18 cellular contexts compared by ENCODE assay signal in genomic region chrX:154016366-154017076, GRCh38. TPM values are rescaled to one million over a fixed set of nuclear protein-coding genes. Genes with fewer than 3 reads are reported as not detected.
DNase-seq lines count a peak whose midpoint lies in the region; ATAC-seq and TF ChIP-seq lines count a peak whose summit lies in the region.
"Had no signal": no experiment of that assay in that cellular context is flagged by ENCODE, and none has a peak within 500 bp of the region (broad histone marks: within the 10 kb centered on the region; RNA-seq: fewer than 3 reads in every experiment).

No MANE protein-coding gene starts in this region.

- H3K4me2 ChIP-seq in IMR-90 (ENCODE audit: low read depth, low read length) = no peak overlapping the region

- peaks cover 19% of the 10 kb centered on the region for H3K4me1 Mint-ChIP-seq in activated naive CD4-positive, alpha-beta T cell treated with anti-CD3 and anti-CD28 coated beads for 36 hours (ENCODE audit: low read depth)
- peaks cover 33% of the 10 kb centered on the region for H3K4me1 Mint-ChIP-seq in stimulated activated memory B cell treated with anti-CD40 and anti-IgM and Interleukin-4, amounts not matched to agents 10 μg/mL and 1 μg/mL and 100 μg/mL, for 72 hours
- peaks cover 24% of the 10 kb centered on the region for H3K4me1 Mint-ChIP-seq in CD14-positive monocyte

- H3K4me3 ChIP-seq in IMR-90 (ENCODE audit: insufficient read depth, low read depth, low read length) (no peak overlapping the region), adipocyte (ENCODE audit: low read length) (no peak overlapping the region), thyroid gland (replicated peaks in 1 of 3) (no peak overlapping the region)
- H3K4me3 ChIP-seq: MG63 had no signal

- peaks cover 16% of the 10 kb centered on the region for H3K4me1 ChIP-seq in IMR-90 (ENCODE audit: control insufficient read depth, insufficient read depth, low read length)
- peaks cover 16% of the 10 kb centered on the region for H3K4me1 ChIP-seq in adipocyte (ENCODE audit: control insufficient read depth, insufficient read depth, low read length)
- peaks cover 4 to 20% of the 10 kb centered on the region in 2 donors for H3K4me1 ChIP-seq in thyroid gland

- H2BK120ac ChIP-seq in IMR-90 (ENCODE audit: low read depth, low read length) = no peak overlapping the region

- H2BK5ac ChIP-seq in IMR-90 (ENCODE audit: low read depth, low read length, poor library complexity, severe bottlenecking) = no peak overlapping the region

- no peak overlapping the region for H3K4ac ChIP-seq in IMR-90 (ENCODE audit: low read depth, low read length)

- no peaks in the 10 kb centered on the region for H3K27me3 Mint-ChIP-seq in activated naive CD4-positive, alpha-beta T cell treated with anti-CD3 and anti-CD28 coated beads for 36 hours (ENCODE audit: low read depth)
- no peaks in the 10 kb centered on the region for H3K27me3 Mint-ChIP-seq in stimulated activated memory B cell treated with anti-CD40 and anti-IgM and Interleukin-4, amounts not matched to agents 10 μg/mL and 1 μg/mL and 100 μg/mL, for 72 hours
- peaks cover 0 to 36% (median 0%) of the 10 kb centered on the region in 3 donors for H3K27me3 Mint-ChIP-seq in CD14-positive monocyte (ENCODE audit: low read depth in 3 of 3)

- peaks cover 0 to 13% of the 10 kb centered on the region in 2 experiments; a peak in 2 of 4 replicates for H3K79me1 ChIP-seq in IMR-90 (ENCODE audit: low read depth in 1 of 2, low read length in 2 of 2)

- H3K36me3 ChIP-seq in IMR-90 (ENCODE audit: control insufficient read depth, insufficient read depth, low read length) (peaks cover 20% of the 10 kb centered on the region), adipocyte (ENCODE audit: control insufficient read depth, insufficient read depth, low read length, severe bottlenecking) (peaks cover 32% of the 10 kb centered on the region), thyroid gland (no peaks in the 10 kb centered on the region)

- H3K14ac ChIP-seq in IMR-90 (replicated peaks; ENCODE audit: low read depth, low read length) = no peak overlapping the region

- BruUV-seq in IMR-90 (replicated peaks; lab: Mats Ljungman, UMichigan) = no TSS peak

- H4K5ac ChIP-seq in IMR-90 (ENCODE audit: low read depth, low read length) = no peak overlapping the region

- no peak overlapping the region for H2AK5ac ChIP-seq in IMR-90 (ENCODE audit: low read depth, low read length)

- H3K27ac ChIP-seq in IMR-90 (ENCODE audit: insufficient read depth, low read length) (no peak overlapping the region), thyroid gland (no peak overlapping the region)

- DNase-seq in activated naive CD4-positive, alpha-beta T cell treated with anti-CD3 and anti-CD28 coated beads for 36 hours = no peak
- no peak for DNase-seq in activated naive CD4-positive, alpha-beta T cell treated with anti-CD3 and anti-CD28 coated beads, Interleukin-2, amount 50 U/mL, for 72 hours (ENCODE audit: low spot score in 2 of 2)
- DNase-seq in IMR-90 (no peak), adipocyte (ENCODE audit: low read depth) (no peak), CD14-positive monocyte (ENCODE audit: low spot score) (no peak), thyroid gland (no peak)
- DNase-seq: 8988T, H9, Kasumi-1, MG63, NCI-H1417 treated with DMSO at 0.1 percent for 48 hours, NCI-H187, NCI-H446, NCI-H526, PC-3, SHP77 had no signal

- peak overlapping the region; percentile 85 for H2AK9ac ChIP-seq in IMR-90 (replicated peaks; ENCODE audit: low read depth, low read length, poor library complexity)

- H3K27me3 ChIP-seq in IMR-90 (ENCODE audit: control insufficient read depth, insufficient read depth, low read length) (no peaks in the 10 kb centered on the region), adipocyte (replicated peaks; ENCODE audit: control insufficient read depth, insufficient read depth, low read length) (no peaks in the 10 kb centered on the region), thyroid gland (no peaks in the 10 kb centered on the region)
- H3K27me3 ChIP-seq: MG63 had no signal

- no peaks in the 10 kb centered on the region for H3K9me3 Mint-ChIP-seq in activated naive CD4-positive, alpha-beta T cell treated with anti-CD3 and anti-CD28 coated beads for 36 hours
- H3K9me3 Mint-ChIP-seq in activated naive CD4-positive, alpha-beta T cell treated with anti-CD3 and anti-CD28 coated beads, Interleukin-2, amount 50 U/mL, for 72 hours = no peaks in the 10 kb centered on the region
- no peaks in the 10 kb centered on the region for H3K9me3 Mint-ChIP-seq in stimulated activated memory B cell treated with anti-CD40 and anti-IgM and Interleukin-4, amounts not matched to agents 10 μg/mL and 1 μg/mL and 100 μg/mL, for 72 hours
- H3K9me3 Mint-ChIP-seq in CD14-positive monocyte = peaks cover 0 to 7% (median 0%) of the 10 kb centered on the region in 7 donors

- TF ChIP-seq POLR2A in IMR-90 (IDR thresholded peaks at IDR 0.05; ENCODE audit: low read depth, low read length) (no peak), thyroid gland (IDR thresholded peaks at IDR 0.05) (no peak)

- intact Hi-C loops in activated naive CD4-positive, alpha-beta T cell treated with anti-CD3 and anti-CD28 coated beads for 36 hours (cut with micrococcal nuclease) = loop anchor here (5.0 kb wide), 1 partner anchor 34 kb away; no protein-coding TSS in a partner anchor
- intact Hi-C loops in IMR-90 (cut with micrococcal nuclease) (no loop called here), CD14-positive monocyte (cut with micrococcal nuclease) (loop anchor here in 1 of 2 donors (10.0 kb wide), 1 partner anchor 78 kb away; the partner anchor contains the start of gene MECP2), thyroid gland (cut with DNase I) (no loop called here)

- no peak overlapping the region for H3K23ac ChIP-seq in IMR-90 (ENCODE audit: low read depth, low read length)

- H4K91ac ChIP-seq in IMR-90 (ENCODE audit: insufficient read depth, low read depth, low read length) = no peak overlapping the region

- no peak for TF ChIP-seq RAD21 in IMR-90 (IDR thresholded peaks at IDR 0.05; ENCODE audit: low read length)

- H3K27ac Mint-ChIP-seq in activated naive CD4-positive, alpha-beta T cell treated with anti-CD3 and anti-CD28 coated beads for 36 hours = peak overlapping the region; percentile 36
- no peak overlapping the region for H3K27ac Mint-ChIP-seq in activated naive CD4-positive, alpha-beta T cell treated with anti-CD3 and anti-CD28 coated beads, Interleukin-2, amount 50 U/mL, for 72 hours
- H3K27ac Mint-ChIP-seq in stimulated activated memory B cell treated with anti-CD40 and anti-IgM and Interleukin-4, amounts not matched to agents 10 μg/mL and 1 μg/mL and 100 μg/mL, for 72 hours = peak overlapping the region; percentile 78
- peak overlapping the region in 1 of 7 donors; percentile 63 for H3K27ac Mint-ChIP-seq in CD14-positive monocyte

- WGBS in IMR-90 (ENCODE audit: extremely low coverage in 2 of 2, insufficient read length in 1 of 2), 2 experiments = 88% methylated on average over 8 of the region's 24 CpGs; no CpG with 5 or more reads in 1 of the 2 experiments
- WGBS in thyroid gland, 2 donors = 96% methylated on average over 5 of the region's 24 CpGs; no CpG with 5 or more reads in 1 of the 2 donors

- H3K36me3 Mint-ChIP-seq in activated naive CD4-positive, alpha-beta T cell treated with anti-CD3 and anti-CD28 coated beads for 36 hours (ENCODE audit: low read depth) = peaks cover 21% of the 10 kb centered on the region
- peaks cover 0 to 5% of the 10 kb centered on the region in 2 donors for H3K36me3 Mint-ChIP-seq in activated naive CD4-positive, alpha-beta T cell treated with anti-CD3 and anti-CD28 coated beads, Interleukin-2, amount 50 U/mL, for 72 hours
- H3K36me3 Mint-ChIP-seq in stimulated activated memory B cell treated with anti-CD40 and anti-IgM and Interleukin-4, amounts not matched to agents 10 μg/mL and 1 μg/mL and 100 μg/mL, for 72 hours = peaks cover 25% of the 10 kb centered on the region
- peaks cover 26 to 53% of the 10 kb centered on the region in 2 donors for H3K36me3 Mint-ChIP-seq in CD14-positive monocyte

- H3K56ac ChIP-seq in IMR-90 (ENCODE audit: extremely low read depth, insufficient read depth, low read length) = no peak overlapping the region

- H3K4me3 Mint-ChIP-seq in activated naive CD4-positive, alpha-beta T cell treated with anti-CD3 and anti-CD28 coated beads for 36 hours = no peak overlapping the region
- no peak overlapping the region for H3K4me3 Mint-ChIP-seq in stimulated activated memory B cell treated with anti-CD40 and anti-IgM and Interleukin-4, amounts not matched to agents 10 μg/mL and 1 μg/mL and 100 μg/mL, for 72 hours
- H3K4me3 Mint-ChIP-seq in CD14-positive monocyte = no peak overlapping the region

- in situ Hi-C loops in IMR-90 (cut with MboI; ENCODE audit: low sequenced_read_pairs) = no loop called here

- H4K8ac ChIP-seq in IMR-90 (ENCODE audit: low read depth in 2 of 2, low read length in 2 of 2) = no peak overlapping the region

- no peaks in the 10 kb centered on the region for H4K20me1 ChIP-seq in IMR-90 (ENCODE audit: insufficient read depth, low read length)

- POLR2A ChIA-PET in IMR-90 (lab: Charles Lee; ENCODE audit: unreplicated experiment) = no interaction called here

- H3K18ac ChIP-seq in IMR-90 (ENCODE audit: low read depth, low read length) = no peak overlapping the region

- no peaks in the 10 kb centered on the region for H3K9me3 ChIP-seq in IMR-90 (ENCODE audit: control insufficient read depth, insufficient read depth, low read length)
- H3K9me3 ChIP-seq in adipocyte (ENCODE audit: control insufficient read depth, low read length) = no peaks in the 10 kb centered on the region
- H3K9me3 ChIP-seq in thyroid gland = no peaks in the 10 kb centered on the region
- H3K9me3 ChIP-seq: MG63 had no signal

- no peak overlapping the region for H2BK20ac ChIP-seq in IMR-90 (ENCODE audit: low read depth, low read length)

- no peak for ATAC-seq in activated naive CD4-positive, alpha-beta T cell treated with anti-CD3 and anti-CD28 coated beads, Interleukin-2, amount 50 U/mL, for 72 hours
- no peak for ATAC-seq in IMR-90 (ENCODE audit: low read depth)
- no peak for ATAC-seq in stimulated activated memory B cell treated with anti-CD40 and anti-IgM and Interleukin-4, amounts not matched to agents 10 μg/mL and 1 μg/mL and 100 μg/mL, for 72 hours
- no peak for ATAC-seq in GM19455 (IDR thresholded peaks at IDR 0.05; ENCODE audit: unreplicated experiment)
- ATAC-seq: PC-3 had no signal

- dilution Hi-C loops in IMR-90 (cut with HindIII; ENCODE audit: low sequenced_read_pairs, unreplicated experiment) = no loop called here

- no peak for TF ChIP-seq CTCF in IMR-90 (conservative IDR thresholded peaks at IDR 0.05; ENCODE audit: low read depth, low read length)
- no peak for TF ChIP-seq CTCF in CD14-positive monocyte (IDR thresholded peaks at IDR 0.05)
- no peak for TF ChIP-seq CTCF in thyroid gland (IDR thresholded peaks at IDR 0.05)

- CTCF ChIA-PET in activated naive CD4-positive, alpha-beta T cell treated with anti-CD3 and anti-CD28 coated beads for 36 hours (lab: Charles Lee) = no interaction called here
- CTCF ChIA-PET in IMR-90 (lab: Yijun Ruan, JAX) = no interaction called here

- no peak overlapping the region for H2BK15ac ChIP-seq in IMR-90 (ENCODE audit: low read depth, low read length)

- no peak overlapping the region for H2AFZ ChIP-seq in IMR-90 (replicated peaks; ENCODE audit: low read length, poor library complexity)

- H3K9ac ChIP-seq in IMR-90 (ENCODE audit: low read depth, low read length) (no peak overlapping the region), adipocyte (ENCODE audit: low read length) (peak overlapping the region; percentile 24)

- H3K9me1 ChIP-seq in IMR-90 (ENCODE audit: insufficient read depth, low read length) = no peaks in the 10 kb centered on the region

RNA-seq across cellular contexts. Expression of gene IRAK1, which starts 3.2 kb away (rescaled TPM):
- 10 to 100 TPM; 77.2 to 82.6 TPM for total RNA-seq in activated naive CD4-positive, alpha-beta T cell treated with anti-CD3 and anti-CD28 coated beads for 36 hours
- total RNA-seq in activated naive CD4-positive, alpha-beta T cell treated with anti-CD3 and anti-CD28 coated beads, Interleukin-2, amount 50 U/mL, for 72 hours = 100 to 1,000 TPM; 104 to 123 TPM
- 31.9 and 33.3 TPM in 2 replicates for total RNA-seq in IMR-90 (2012; rRNA removed)
- 50.2 and 61.9 TPM in 2 replicates for polyA plus RNA-seq in IMR-90 (2012; rRNA removed)
- polyA plus RNA-seq in IMR-90 (2012; cell fraction: cytosol; rRNA removed) = 39.9 and 45.4 TPM in 2 replicates
- 55.8 and 105 TPM in 2 replicates for polyA plus RNA-seq in IMR-90 (2012; cell fraction: nucleus; rRNA removed; ENCODE audit: low replicate concordance)
- polyA plus RNA-seq in CD14-positive monocyte = 10 to 100 TPM; 47.8 to 49.5 TPM
- 10 to 100 TPM; 36.4 to 53.1 (median 42.8) TPM for total RNA-seq in thyroid gland

RNA-seq across cellular contexts. Expression of gene TMEM187, which starts 44.0 kb away (rescaled TPM):
- total RNA-seq in activated naive CD4-positive, alpha-beta T cell treated with anti-CD3 and anti-CD28 coated beads for 36 hours = 1 to 10 TPM; 6.2 to 6.7 TPM
- 1 to 10 TPM; 5.1 to 6.4 TPM for total RNA-seq in activated naive CD4-positive, alpha-beta T cell treated with anti-CD3 and anti-CD28 coated beads, Interleukin-2, amount 50 U/mL, for 72 hours
- 2.8 and 3.4 TPM in 2 replicates for total RNA-seq in IMR-90 (2012; rRNA removed)
- 6.2 and 6.3 TPM in 2 replicates for polyA plus RNA-seq in IMR-90 (2012; rRNA removed)
- 4.8 and 12.1 TPM in 2 replicates for polyA plus RNA-seq in IMR-90 (2012; cell fraction: cytosol; rRNA removed)
- polyA plus RNA-seq in IMR-90 (2012; cell fraction: nucleus; rRNA removed; ENCODE audit: low replicate concordance) = 3.3 and 9.5 TPM in 2 replicates
- 1 to 10 TPM; 2.8 to 4.9 TPM for polyA plus RNA-seq in CD14-positive monocyte
- total RNA-seq in thyroid gland = 10 to 100 TPM in 1 of 4 donors, 1 to 10 TPM in 3; 3.8 to 10.7 (median 8.7) TPM

RNA-seq across cellular contexts. Expression of gene HCFC1, which starts 44.9 kb away (rescaled TPM):
- total RNA-seq in activated naive CD4-positive, alpha-beta T cell treated with anti-CD3 and anti-CD28 coated beads for 36 hours = 10 to 100 TPM; 85.0 to 86.1 TPM
- total RNA-seq in activated naive CD4-positive, alpha-beta T cell treated with anti-CD3 and anti-CD28 coated beads, Interleukin-2, amount 50 U/mL, for 72 hours = 100 to 1,000 TPM in 1 of 2 donors, 10 to 100 TPM in 1; 95.9 to 102 TPM
- total RNA-seq in IMR-90 (2012; rRNA removed) (3.2 and 4.4 TPM in 2 replicates), thyroid gland (100 to 1,000 TPM in 1 of 4 donors, 10 to 100 TPM in 3; 23.5 to 119 (median 52.3) TPM)
- polyA plus RNA-seq in IMR-90 (2012; rRNA removed) (17.6 and 19.0 TPM in 2 replicates), CD14-positive monocyte (1 to 10 TPM; 1.9 to 3.8 TPM)
- 12.9 and 16.8 TPM in 2 replicates for polyA plus RNA-seq in IMR-90 (2012; cell fraction: cytosol; rRNA removed)
- polyA plus RNA-seq in IMR-90 (2012; cell fraction: nucleus; rRNA removed; ENCODE audit: low replicate concordance) = 21.4 and 46.2 TPM in 2 replicates

Comparison
In these comparisons a context has a peak if more than half of its experiments do, and no peak if none do; other contexts are left out.
1. H3K27ac Mint-ChIP-seq: peak in activated naive CD4-positive, alpha-beta T cell treated with anti-CD3 and anti-CD28 coated beads for 36 hours (single experiment) and stimulated activated memory B cell treated with anti-CD40 and anti-IgM and Interleukin-4, amounts not matched to agents 10 μg/mL and 1 μg/mL and 100 μg/mL, for 72 hours (single experiment); none in activated naive CD4-positive, alpha-beta T cell treated with anti-CD3 and anti-CD28 coated beads, Interleukin-2, amount 50 U/mL, for 72 hours (0 of 2).